Comparison of ENCODE assay signal across 8 cellular contexts in the genomic region with DNA sequence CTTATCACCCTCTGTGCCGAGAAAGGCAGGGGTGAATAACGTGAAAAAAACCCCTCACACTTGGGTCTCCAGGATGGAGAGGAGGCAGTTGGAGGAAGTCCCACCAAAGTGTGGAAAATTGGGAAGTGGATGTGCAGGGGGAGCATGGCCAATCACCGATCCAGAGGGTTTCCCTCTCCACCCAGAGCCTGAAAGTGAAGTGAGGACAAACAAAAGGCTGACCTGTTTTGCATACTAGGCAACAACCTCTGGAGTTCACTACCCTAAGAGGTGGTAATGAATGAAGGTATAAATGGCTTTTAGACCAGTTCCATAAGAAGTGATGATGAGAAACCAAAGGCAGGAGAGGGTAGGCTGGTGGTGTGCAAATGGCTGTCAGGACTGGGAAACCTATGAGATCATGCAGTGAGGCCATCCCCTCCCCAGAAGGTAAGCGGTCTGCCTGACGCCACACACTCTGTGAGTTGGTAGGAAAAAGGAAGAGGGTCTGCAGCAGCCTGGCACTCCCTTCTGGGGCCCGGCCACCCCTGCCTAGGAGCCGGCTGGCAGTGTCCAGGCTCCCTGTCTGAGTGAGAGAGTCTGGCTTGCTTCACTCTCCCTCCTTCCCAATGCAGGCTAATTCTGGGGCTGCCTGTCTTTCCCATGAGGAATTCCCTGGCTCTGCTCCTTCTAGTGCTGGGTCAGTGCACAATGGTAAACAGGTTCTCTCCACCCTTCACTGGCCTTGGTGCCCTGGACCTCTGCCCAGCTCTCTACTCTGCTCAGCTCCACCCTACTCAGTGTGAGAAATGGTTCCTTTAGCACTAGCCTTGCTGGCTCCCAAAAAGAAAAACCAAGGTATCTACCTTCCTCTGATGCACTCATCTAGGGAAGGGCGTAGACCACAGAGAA. TPM values are rescaled to one million over a fixed set of nuclear protein-coding genes. Genes with fewer than 3 reads are reported as not detected.
DNase-seq lines count a peak whose midpoint lies in the region; ATAC-seq and TF ChIP-seq lines count a peak whose summit lies in the region.

No MANE protein-coding gene starts in this region.

- peak overlapping the region; percentile 33; the same call in 1 of the 2 replicates for H3K9ac ChIP-seq in KMS-11
- peak overlapping the region; percentile 48 for H3K9ac ChIP-seq in mucosa of stomach (ENCODE audit: low read length)

- H3K27ac ChIP-seq in KMS-11 (peak overlapping the region; percentile 88), dorsolateral prefrontal cortex (peak overlapping the region in 39 of 59 donors; percentile 3 to 73 (median 52))

- H3K9me3 ChIP-seq in mucosa of stomach (ENCODE audit: control insufficient read depth, low read length) = no peaks in the 10 kb centered on the region

- ATAC-seq in HG02571 (IDR thresholded peaks at IDR 0.05; ENCODE audit: unreplicated experiment) (no peak), GM21723 (IDR thresholded peaks at IDR 0.05; ENCODE audit: unreplicated experiment) (no peak)

- H3K36me3 ChIP-seq in KMS-11 (ENCODE audit: insufficient read depth) (no peaks in the 10 kb centered on the region), mucosa of stomach (ENCODE audit: control insufficient read depth, insufficient read depth, low read length) (no peaks in the 10 kb centered on the region)

- intact Hi-C loops in dorsolateral prefrontal cortex (cut with DNase I) = no loop called here

- H2AFZ ChIP-seq in KMS-11 (ENCODE audit: low read depth) = no peak overlapping the region

- DNase-seq in A172 (ENCODE audit: low spot score) (peak; percentile 74), dorsolateral prefrontal cortex (no peak), DMS 273 (lab: John Stamatoyannopoulos, UW; ENCODE audit: unreplicated experiment) (no peak)
- no peak for DNase-seq in activated T-cell treated with anti-CD3 and anti-CD28 coated beads, Interleukin-2, amount 50 U/mL, for 1 hour

- no peak overlapping the region for H3K4me3 ChIP-seq in KMS-11 (IDR thresholded peaks at IDR 0.05; ENCODE audit: insufficient read depth, low read depth, low read length)
- H3K4me3 ChIP-seq in dorsolateral prefrontal cortex = no peak overlapping the region
- no peak overlapping the region for H3K4me3 ChIP-seq in mucosa of stomach (ENCODE audit: low read length)

- H3K4me1 ChIP-seq in KMS-11 (ENCODE audit: low read depth, poor library complexity, severe bottlenecking) = peaks cover 97% of the 10 kb centered on the region
- peaks cover 84% of the 10 kb centered on the region for H3K4me1 ChIP-seq in mucosa of stomach (ENCODE audit: control insufficient read depth, insufficient read depth, low read length)

- no peaks in the 10 kb centered on the region for H4K20me1 ChIP-seq in KMS-11 (ENCODE audit: insufficient read depth)

- peak overlapping the region; percentile 95 for H3K4me2 ChIP-seq in KMS-11

- peaks cover 60% of the 10 kb centered on the region; the same call in 1 of the 2 replicates for H3K79me2 ChIP-seq in KMS-11 (ENCODE audit: insufficient read depth, low read depth)

- H3K27me3 ChIP-seq in KMS-11 (ENCODE audit: insufficient read depth, low read depth) (no peaks in the 10 kb centered on the region), dorsolateral prefrontal cortex (no peaks in the 10 kb centered on the region), mucosa of stomach (ENCODE audit: control insufficient read depth, insufficient read depth, low read length) (no peaks in the 10 kb centered on the region)

- TF ChIP-seq CTCF in KMS-11 (conservative IDR thresholded peaks at IDR 0.05; ENCODE audit: low read depth, low read length) (no peak), dorsolateral prefrontal cortex (IDR thresholded peaks at IDR 0.05 in 54 of 56, conservative IDR thresholded peaks at IDR 0.05 in 2 of 56; ENCODE audit: low read depth in 1 of 56, partially characterized antibody in 56 of 56) (no peak)

RNA-seq across cellular contexts. Expression of a gene that starts 15.6 kb away (rescaled TPM):
- 12.1 and 17.0 TPM in 2 replicates for total RNA-seq in A172 (2014; rRNA removed; shearing (Covaris generic))
- total RNA-seq in dorsolateral prefrontal cortex = 10 to 100 TPM in 116 of 120 experiments, 1 to 10 TPM in 4; 8.7 to 34.6 (median 16.2) TPM

RNA-seq across cellular contexts. Expression of a gene that starts 21.8 kb away (rescaled TPM):
- 12.8 and 20.8 TPM in 2 replicates for total RNA-seq in A172 (2014; rRNA removed; shearing (Covaris generic))
- 10 to 100 TPM in 109 of 120 experiments, 1 to 10 TPM in 11; 4.6 to 43.5 (median 15.5) TPM for total RNA-seq in dorsolateral prefrontal cortex

RNA-seq across cellular contexts. Expression of a gene that starts 44.5 kb away (rescaled TPM):
- total RNA-seq in A172 (2014; rRNA removed; shearing (Covaris generic)) = not detected in 2 replicates
- total RNA-seq in dorsolateral prefrontal cortex = 1 to 10 TPM in 27 of 120 experiments, under 1 TPM in 47, not detected in 46; 0.23 to 6.7 (median 0.77) TPM

RNA-seq across cellular contexts. Expression of a gene that starts 45.6 kb away (rescaled TPM):
- total RNA-seq in A172 (2014; rRNA removed; shearing (Covaris generic)) = 25.1 and 39.8 TPM in 2 replicates
- 100 to 1,000 TPM; 120 to 195 (median 158) TPM for total RNA-seq in dorsolateral prefrontal cortex

RNA-seq across cellular contexts. Expression of a gene that starts 45.7 kb away (rescaled TPM):
- total RNA-seq in A172 (2014; rRNA removed; shearing (Covaris generic)) = 1.1 and 1.2 TPM in 2 replicates
- 10 to 100 TPM in 1 of 120 experiments, 1 to 10 TPM in 119; 1.9 to 13.1 (median 6.2) TPM for total RNA-seq in dorsolateral prefrontal cortex
